Comparison of ENCODE assay signal across 1 cellular context in the genomic region with DNA sequence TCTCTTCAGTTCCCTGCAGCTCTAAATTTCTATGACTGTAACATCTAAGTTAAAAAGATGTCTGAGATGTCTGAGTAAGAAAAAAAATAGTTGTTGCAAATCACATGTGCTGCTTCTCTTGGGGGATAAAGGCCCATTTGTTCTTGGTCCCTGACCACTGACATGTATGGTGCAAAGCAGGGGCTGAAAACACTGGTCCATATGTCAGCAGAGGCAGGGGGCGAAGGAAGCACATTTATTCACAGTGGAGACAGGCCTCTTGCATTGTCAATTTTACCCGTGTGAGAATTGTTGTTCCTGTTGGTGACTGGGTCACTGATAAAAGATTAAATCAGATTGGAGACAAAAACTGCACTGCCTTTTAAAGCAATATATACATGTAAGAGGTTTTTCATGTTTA.
TF ChIP-seq lines count a peak whose summit lies in the region.

No MANE protein-coding gene starts in this region.

TF ChIP-seq in WTC11, 78 proteins besides CTCF, POLR2A, EP300 and RAD21:
- TF ChIP-seq, protein P1, sequence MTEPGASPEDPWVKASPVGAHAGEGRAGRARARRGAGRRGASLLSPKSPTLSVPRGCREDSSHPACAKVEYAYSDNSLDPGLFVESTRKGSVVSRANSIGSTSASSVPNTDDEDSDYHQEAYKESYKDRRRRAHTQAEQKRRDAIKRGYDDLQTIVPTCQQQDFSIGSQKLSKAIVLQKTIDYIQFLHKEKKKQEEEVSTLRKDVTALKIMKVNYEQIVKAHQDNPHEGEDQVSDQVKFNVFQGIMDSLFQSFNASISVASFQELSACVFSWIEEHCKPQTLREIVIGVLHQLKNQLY (CRISPR knock-in tag; IDR thresholded peaks at IDR 0.05), result no peak
- no peak for TF ChIP-seq CREB1 (CRISPR knock-in tag; IDR thresholded peaks at IDR 0.05)
- TF ChIP-seq TEAD4 (CRISPR knock-in tag; IDR thresholded peaks at IDR 0.05), result no peak
- TF ChIP-seq CBFB (CRISPR knock-in tag; IDR thresholded peaks at IDR 0.05; ENCODE audit: low read depth), result no peak
